Comparison of ENCODE assay signal across 24 cellular contexts in the genomic region with DNA sequence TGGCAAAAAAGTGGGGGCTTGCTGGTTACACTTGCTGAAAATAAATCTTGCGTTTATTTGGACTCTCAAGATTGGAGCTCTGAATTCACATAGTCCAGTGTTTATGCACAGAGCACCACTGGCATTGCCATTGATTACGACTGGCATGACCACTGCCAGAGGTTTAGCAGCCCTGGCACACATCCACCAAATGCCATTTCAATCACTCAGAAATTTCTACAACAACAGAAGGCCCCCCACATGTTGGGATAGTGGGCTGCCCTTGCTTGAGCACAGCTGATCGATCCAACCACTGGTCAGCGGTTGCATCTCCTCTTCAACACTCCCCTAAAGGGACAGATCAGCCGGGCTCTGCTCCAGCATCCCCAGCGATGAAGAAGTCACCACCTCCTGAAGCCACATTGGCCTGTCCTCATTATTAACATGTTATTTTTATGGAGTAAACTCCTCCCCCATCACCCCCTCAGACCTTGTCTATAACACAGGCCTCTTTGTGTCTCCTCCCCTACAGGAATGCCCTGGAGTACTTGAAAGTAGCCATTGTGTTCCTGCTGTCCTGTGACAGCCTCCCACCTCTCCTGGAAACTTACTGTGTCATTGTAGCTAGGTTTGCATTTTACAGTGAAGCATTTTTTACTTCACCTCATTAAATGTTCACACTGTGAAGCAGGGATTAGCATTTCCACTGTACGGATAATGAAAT. TPM values are rescaled to one million over a fixed set of nuclear protein-coding genes. Genes with fewer than 3 reads are reported as not detected.
A peak's percentile ranks its signal among the peaks of the same experiment; 100 is the strongest.
DNase-seq lines count a peak whose midpoint lies in the region; ATAC-seq, FAIRE-seq and TF ChIP-seq lines count a peak whose summit lies in the region.
"Had no signal": no experiment of that assay in that cellular context is flagged by ENCODE, and none has a peak within 500 bp of the region (broad histone marks: within the 10 kb centered on the region; RNA-seq: fewer than 3 reads in every experiment).

No MANE protein-coding gene starts in this region.

- H3K27me3 Mint-ChIP-seq in effector memory CD8-positive, alpha-beta T cell = no peaks in the 10 kb centered on the region
- peaks cover 2% of the 10 kb centered on the region for H3K27me3 Mint-ChIP-seq in progenitor cell of endocrine pancreas
- peaks cover 4% of the 10 kb centered on the region for H3K27me3 Mint-ChIP-seq in activated naive CD4-positive, alpha-beta T cell treated with anti-CD3 and anti-CD28 coated beads, Interleukin-2, amount 10 ng/mL, durations not matched to agents 7 days and 5 days
- H3K27me3 Mint-ChIP-seq: activated naive CD8-positive, alpha-beta T cell treated with anti-CD3 and anti-CD28 coated beads, Interleukin-2, amount 50 U/mL, for 24 hours; dendritic cell treated with granulocyte-macrophage colony-stimulating factor and Interleukin-4, amounts not matched to agents 40 ng/mL and 50 ng/mL, for 4 days; naive thymus-derived CD8-positive, alpha-beta T cell; type B pancreatic cell had no signal

- no peak for TF ChIP-seq CTCF in progenitor cell of endocrine pancreas (IDR thresholded peaks at IDR 0.05; ENCODE audit: unreplicated experiment)

- H3K27ac Mint-ChIP-seq in effector memory CD8-positive, alpha-beta T cell = peak overlapping the region; percentile 0 to 6
- H3K27ac Mint-ChIP-seq in progenitor cell of endocrine pancreas = peak overlapping the region; percentile 10
- H3K27ac Mint-ChIP-seq in activated naive CD4-positive, alpha-beta T cell treated with anti-CD3 and anti-CD28 coated beads, Interleukin-2, amount 10 ng/mL, durations not matched to agents 7 days and 5 days = no peak overlapping the region
- H3K27ac Mint-ChIP-seq: activated naive CD8-positive, alpha-beta T cell treated with anti-CD3 and anti-CD28 coated beads, Interleukin-2, amount 50 U/mL, for 24 hours; activated T-helper 2 cell treated with anti-CD3 and anti-CD28 coated beads, Interferon-gamma antibody, Interleukin-2, Interleukin-4, amounts not matched to agents 10 μg/mL and 5 μg/mL and 100 μg/mL, durations not matched to agents 14 hours and 24 hours and 36 hours; dendritic cell treated with granulocyte-macrophage colony-stimulating factor and Interleukin-4, amounts not matched to agents 40 ng/mL and 50 ng/mL, for 4 days; type B pancreatic cell; WTC11 had no signal

- no peak overlapping the region for H3K4me3 Mint-ChIP-seq in effector memory CD8-positive, alpha-beta T cell
- H3K4me3 Mint-ChIP-seq in progenitor cell of endocrine pancreas (ENCODE audit: low read depth) = no peak overlapping the region
- no peak overlapping the region for H3K4me3 Mint-ChIP-seq in activated naive CD4-positive, alpha-beta T cell treated with anti-CD3 and anti-CD28 coated beads, Interleukin-2, amount 10 ng/mL, durations not matched to agents 7 days and 5 days
- H3K4me3 Mint-ChIP-seq: activated naive CD8-positive, alpha-beta T cell treated with anti-CD3 and anti-CD28 coated beads, Interleukin-2, amount 50 U/mL, for 24 hours; dendritic cell treated with granulocyte-macrophage colony-stimulating factor and Interleukin-4, amounts not matched to agents 40 ng/mL and 50 ng/mL, for 4 days; naive thymus-derived CD8-positive, alpha-beta T cell; type B pancreatic cell; WTC11 had no signal

- peaks cover 3% of the 10 kb centered on the region for H3K36me3 Mint-ChIP-seq in effector memory CD8-positive, alpha-beta T cell (ENCODE audit: insufficient read depth)
- no peaks in the 10 kb centered on the region for H3K36me3 Mint-ChIP-seq in progenitor cell of endocrine pancreas (ENCODE audit: insufficient read depth)
- H3K36me3 Mint-ChIP-seq in activated naive CD4-positive, alpha-beta T cell treated with anti-CD3 and anti-CD28 coated beads, Interleukin-2, amount 10 ng/mL, durations not matched to agents 7 days and 5 days = no peaks in the 10 kb centered on the region
- H3K36me3 Mint-ChIP-seq: WTC11 had no signal

- ATAC-seq in effector memory CD8-positive, alpha-beta T cell (replicated peaks) = no peak
- ATAC-seq in GM21529 (IDR thresholded peaks at IDR 0.05; ENCODE audit: unreplicated experiment) (no peak), SK-N-SH treated with all-trans-retinoic acid at 6 μM for 48 hours (no peak)
- ATAC-seq: activated naive CD8-positive, alpha-beta T cell treated with anti-CD3 and anti-CD28 coated beads, Interleukin-2, amount 50 U/mL, for 24 hours; left cardiac atrium; naive thymus-derived CD8-positive, alpha-beta T cell; WTC11 had no signal

- peak; percentile 99 for FAIRE-seq in A204.1 (lab: Jason Lieb, UNC)
- FAIRE-seq: endothelial cell of umbilical vein, H1, RCC 7860, small intestine had no signal

- H3K4me1 Mint-ChIP-seq in effector memory CD8-positive, alpha-beta T cell (ENCODE audit: low read depth in 2 of 2) = peaks cover 5 to 12% of the 10 kb centered on the region in 2 donors
- H3K4me1 Mint-ChIP-seq in progenitor cell of endocrine pancreas (ENCODE audit: low read depth) = peaks cover 14% of the 10 kb centered on the region
- peaks cover 21% of the 10 kb centered on the region for H3K4me1 Mint-ChIP-seq in activated naive CD4-positive, alpha-beta T cell treated with anti-CD3 and anti-CD28 coated beads, Interleukin-2, amount 10 ng/mL, durations not matched to agents 7 days and 5 days

- CTCF ChIA-PET in activated naive CD4-positive, alpha-beta T cell treated with anti-CD3 and anti-CD28 coated beads, Interleukin-2, amount 10 ng/mL, durations not matched to agents 7 days and 5 days (lab: Charles Lee) = no interaction called here

- DNase-seq in RPMI7951 (ENCODE audit: low read depth) (peak; percentile 23), progenitor cell of endocrine pancreas (ENCODE audit: low spot score, unreplicated experiment) (no peak), NCI-H82 treated with DMSO at 0.1 percent for 48 hours (lab: John Stamatoyannopoulos, UW; ENCODE audit: unreplicated experiment) (no peak)
- no peak for DNase-seq in effector memory CD8-positive, alpha-beta T cell
- no peak for DNase-seq in activated naive CD4-positive, alpha-beta T cell treated with anti-CD3 and anti-CD28 coated beads, Interleukin-2, amount 10 ng/mL, durations not matched to agents 7 days and 5 days
- DNase-seq: activated naive CD8-positive, alpha-beta T cell treated with anti-CD3 and anti-CD28 coated beads, Interleukin-2, amount 50 U/mL, for 24 hours; left cardiac atrium; naive thymus-derived CD8-positive, alpha-beta T cell; NCI-H1417; NCI-H510A treated with DMSO at 0.1 percent for 48 hours; small intestine; stimulated activated CD4-positive, alpha-beta T cell treated with anti-CD3 and anti-CD28 coated beads, Interleukin-2, amount 100 ng/mL, for 48 hours; stimulated activated naive CD4-positive, alpha-beta T cell; T-helper 9 cell had no signal

- H3K9me3 Mint-ChIP-seq in effector memory CD8-positive, alpha-beta T cell = no peaks in the 10 kb centered on the region
- no peaks in the 10 kb centered on the region for H3K9me3 Mint-ChIP-seq in progenitor cell of endocrine pancreas (ENCODE audit: low read depth)
- no peaks in the 10 kb centered on the region for H3K9me3 Mint-ChIP-seq in activated naive CD4-positive, alpha-beta T cell treated with anti-CD3 and anti-CD28 coated beads, Interleukin-2, amount 10 ng/mL, durations not matched to agents 7 days and 5 days
- H3K9me3 Mint-ChIP-seq: activated naive CD8-positive, alpha-beta T cell treated with anti-CD3 and anti-CD28 coated beads, Interleukin-2, amount 50 U/mL, for 24 hours; activated T-helper 2 cell treated with anti-CD3 and anti-CD28 coated beads, Interferon-gamma antibody, Interleukin-2, Interleukin-4, amounts not matched to agents 10 μg/mL and 5 μg/mL and 100 μg/mL, durations not matched to agents 14 hours and 24 hours and 36 hours; dendritic cell treated with granulocyte-macrophage colony-stimulating factor and Interleukin-4, amounts not matched to agents 40 ng/mL and 50 ng/mL, for 4 days; naive thymus-derived CD8-positive, alpha-beta T cell; type B pancreatic cell had no signal

TF ChIP-seq in SK-N-SH treated with all-trans-retinoic acid at 6 μM for 48 hours, 23 proteins besides CTCF, POLR2A, EP300 and RAD21 (continues in another document):
- TF ChIP-seq ISL1 (CRISPR knock-in tag; IDR thresholded peaks at IDR 0.05) (no peak), ZFP3 (CRISPR knock-in tag; IDR thresholded peaks at IDR 0.05) (no peak), CREB5 (CRISPR knock-in tag; IDR thresholded peaks at IDR 0.05; ENCODE audit: low read depth) (no peak), BACH2 (CRISPR knock-in tag; IDR thresholded peaks at IDR 0.05; ENCODE audit: borderline replicate concordance) (no peak), ZFP30 (CRISPR knock-in tag; IDR thresholded peaks at IDR 0.05) (no peak), ZNF8 (CRISPR knock-in tag; IDR thresholded peaks at IDR 0.05) (no peak), RARB (CRISPR knock-in tag; IDR thresholded peaks at IDR 0.05) (no peak), TCF4 (CRISPR knock-in tag; IDR thresholded peaks at IDR 0.05; ENCODE audit: borderline replicate concordance) (no peak)

RNA-seq across cellular contexts. Expression of gene CDADC1, which starts 51.3 kb away (rescaled TPM):
- total RNA-seq in RPMI7951 (2014; rRNA removed; shearing (Covaris generic)) = 3.8 and 4.3 TPM in 2 replicates
- total RNA-seq in progenitor cell of endocrine pancreas = 11.7 and 13.9 TPM in 2 replicates
